In the genomic region with DNA sequence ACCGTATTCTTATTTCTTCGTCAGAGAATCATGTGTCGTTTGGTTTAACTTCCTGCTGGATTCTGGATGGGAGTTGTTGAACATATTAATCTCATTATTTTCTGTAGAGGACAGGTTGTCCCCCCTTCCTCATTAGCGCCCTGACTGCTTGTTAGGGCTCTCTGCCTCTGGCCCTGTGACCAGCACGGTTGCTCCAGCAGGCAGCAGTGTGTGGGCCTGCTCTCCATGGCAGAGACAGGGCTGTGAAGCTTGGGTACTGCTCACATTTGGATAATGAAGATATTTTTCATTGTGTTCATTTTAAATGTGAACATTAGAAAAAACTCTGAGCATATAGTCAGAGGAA, we compare ENCODE assay signal across 18 cellular contexts.
DNase-seq lines count a peak whose midpoint lies in the region; ATAC-seq and TF ChIP-seq lines count a peak whose summit lies in the region.
"Had no signal": no experiment of that assay in that cellular context is flagged by ENCODE, and none has a peak within 500 bp of the region (broad histone marks: within the 10 kb centered on the region; RNA-seq: fewer than 3 reads in every experiment).

No MANE protein-coding gene starts in this region.

- H3K4me3 ChIP-seq in heart left ventricle, result no peak overlapping the region
- no peak overlapping the region for H3K4me3 ChIP-seq in esophagus (ENCODE audit: low read depth in 1 of 2, low read length in 2 of 2)
- peak overlapping the region; percentile 23 for H3K4me3 ChIP-seq in parathyroid adenoma (ENCODE audit: low read depth, low read length)
- no peak overlapping the region for H3K4me3 ChIP-seq in thyroid gland (replicated peaks in 1 of 3)
- H3K4me3 ChIP-seq: A549; BLaER1 treated with 17β-estradiol and CSF1 and Interleukin-3, amounts not matched to agents 10 nM and 100 nM; vagina had no signal

- H3K9ac ChIP-seq in parathyroid adenoma, result no peak overlapping the region
- H3K9ac ChIP-seq: BLaER1 treated with 17β-estradiol and CSF1 and Interleukin-3, amounts not matched to agents 10 nM and 100 nM had no signal

- TF ChIP-seq CTCF in heart left ventricle (IDR thresholded peaks at IDR 0.05) (no peak), parathyroid adenoma (IDR thresholded peaks at IDR 0.05) (no peak), thyroid gland (IDR thresholded peaks at IDR 0.05) (no peak)

- H3K4me1 ChIP-seq in heart left ventricle, result peaks cover 0 to 64% (median 47%) of the 10 kb centered on the region in 12 donors
- peaks cover 3 to 7% of the 10 kb centered on the region in 2 donors for H3K4me1 ChIP-seq in esophagus (ENCODE audit: control insufficient read depth in 2 of 2, insufficient read depth in 2 of 2, low read length in 1 of 2)
- H3K4me1 ChIP-seq in parathyroid adenoma, result peaks cover 22% of the 10 kb centered on the region
- peaks cover 65 to 80% of the 10 kb centered on the region in 2 donors for H3K4me1 ChIP-seq in thyroid gland
- H3K4me1 ChIP-seq: A549 had no signal

- WGBS in heart left ventricle, 4 donors, result 74 to 85% (median 80%) methylated on average over 5 of the region's 5 CpGs
- 61 to 65% methylated on average over 5 of the region's 5 CpGs for WGBS in esophagus, 2 donors
- WGBS in thyroid gland, 2 donors, result 34 to 43% methylated on average over 5 of the region's 5 CpGs

- peak overlapping the region; percentile 33 for H2AFZ ChIP-seq in parathyroid adenoma

- TF ChIP-seq POLR2A in heart left ventricle (IDR thresholded peaks at IDR 0.05) (no peak), thyroid gland (IDR thresholded peaks at IDR 0.05) (no peak)

- H3K27me3 ChIP-seq in heart left ventricle (no peaks in the 10 kb centered on the region), esophagus (ENCODE audit: control insufficient read depth in 1 of 2, insufficient read depth in 2 of 2, low read length in 2 of 2) (no peaks in the 10 kb centered on the region), parathyroid adenoma (ENCODE audit: control insufficient read depth, insufficient read depth, low read length) (no peaks in the 10 kb centered on the region), thyroid gland (no peaks in the 10 kb centered on the region)
- H3K27me3 ChIP-seq: BLaER1 treated with 17β-estradiol and CSF1 and Interleukin-3, amounts not matched to agents 10 nM and 100 nM; neutrophil; vagina had no signal

- peaks cover 0 to 86% (median 58%) of the 10 kb centered on the region in 9 donors for H3K36me3 ChIP-seq in heart left ventricle
- H3K36me3 ChIP-seq in esophagus (ENCODE audit: control insufficient read depth in 2 of 2, insufficient read depth in 2 of 2, low read length in 1 of 2), result peaks cover 7 to 19% of the 10 kb centered on the region in 2 donors
- H3K36me3 ChIP-seq in parathyroid adenoma (ENCODE audit: control insufficient read depth, insufficient read depth, low read length), result no peaks in the 10 kb centered on the region
- peaks cover 22 to 32% of the 10 kb centered on the region in 2 donors for H3K36me3 ChIP-seq in thyroid gland

- H3K4me2 ChIP-seq in parathyroid adenoma (ENCODE audit: low read length), result peak overlapping the region; percentile 60
- H3K4me2 ChIP-seq: A549 had no signal

- no peak for DNase-seq in heart left ventricle
- DNase-seq in Right ventricle myocardium inferior (ENCODE audit: missing footprints), result no peak
- DNase-seq in thyroid gland, result peak; percentile 59 to 77
- DNase-seq in HT-29 (ENCODE audit: low spot score), result no peak
- DNase-seq in kidney tubule cell (ENCODE audit: low spot score), result no peak
- no peak for DNase-seq in DMS 273 treated with DMSO at 0.1 percent for 48 hours (lab: John Stamatoyannopoulos, UW)
- DNase-seq: activated CD4-positive, alpha-beta T cell treated with anti-CD3 and anti-CD28 coated beads for 36 hours; amniotic stem cell; effector memory CD8-positive, alpha-beta T cell; NCI-H1092 treated with DMSO at 0.1 percent for 48 hours; NCI-H446 treated with DMSO at 0.1 percent for 48 hours; RPMI8226 had no signal

- intact Hi-C loops in heart left ventricle (cut with DNase I), result no loop called here
- intact Hi-C loops in Right ventricle myocardium inferior (cut with DNase I), result no loop called here
- intact Hi-C loops in thyroid gland (cut with DNase I), result no loop called here

- H3K79me2 ChIP-seq in parathyroid adenoma, result no peaks in the 10 kb centered on the region

- ATAC-seq in heart left ventricle (no peak), Right ventricle myocardium inferior (no peak)
- ATAC-seq: A549; activated CD4-positive, alpha-beta T cell treated with anti-CD3 and anti-CD28 coated beads for 36 hours; effector memory CD8-positive, alpha-beta T cell had no signal

- H3K9me3 ChIP-seq in heart left ventricle (no peaks in the 10 kb centered on the region), esophagus (ENCODE audit: control insufficient read depth in 2 of 2, insufficient read depth in 1 of 2, low read depth in 1 of 2, low read length in 1 of 2) (no peaks in the 10 kb centered on the region), parathyroid adenoma (ENCODE audit: control insufficient read depth, low read length) (no peaks in the 10 kb centered on the region), thyroid gland (no peaks in the 10 kb centered on the region)
- H3K9me3 ChIP-seq: A549, neutrophil, vagina had no signal

- H3K27ac ChIP-seq in heart left ventricle (peak overlapping the region in 10 of 12 donors; percentile 22 to 86 (median 43)), esophagus (ENCODE audit: low read depth in 2 of 2, low read length in 1 of 2) (peak overlapping the region; percentile 39 to 45), parathyroid adenoma (peak overlapping the region; percentile 97), thyroid gland (peak overlapping the region; percentile 87 to 96 (median 90))
- H3K27ac ChIP-seq: A549, neutrophil, vagina had no signal

Comparison
In these comparisons a context has a peak if more than half of its experiments do, and no peak if none do; other contexts are left out.
1. DNase-seq: peak in thyroid gland (2 of 2); none in heart left ventricle (0 of 5), Right ventricle myocardium inferior (single experiment), HT-29 (single experiment), kidney tubule cell (single experiment) and DMS 273 treated with DMSO at 0.1 percent for 48 hours (single experiment).
2. H3K27ac ChIP-seq: peak in every context shown above with its lines; median percentile 97 in parathyroid adenoma; 90 in thyroid gland; 43 in heart left ventricle; 42 in esophagus.